Comparison of ENCODE assay signal across 19 cellular contexts in genomic region chrX:103776586-103776985, GRCh38. TPM values are rescaled to one million over a fixed set of nuclear protein-coding genes. Genes with fewer than 3 reads are reported as not detected.
DNase-seq lines count a peak whose midpoint lies in the region; ATAC-seq and TF ChIP-seq lines count a peak whose summit lies in the region.
"Had no signal": no experiment of that assay in that cellular context is flagged by ENCODE, and none has a peak within 500 bp of the region (broad histone marks: within the 10 kb centered on the region; RNA-seq: fewer than 3 reads in every experiment).

A gene with protein sequence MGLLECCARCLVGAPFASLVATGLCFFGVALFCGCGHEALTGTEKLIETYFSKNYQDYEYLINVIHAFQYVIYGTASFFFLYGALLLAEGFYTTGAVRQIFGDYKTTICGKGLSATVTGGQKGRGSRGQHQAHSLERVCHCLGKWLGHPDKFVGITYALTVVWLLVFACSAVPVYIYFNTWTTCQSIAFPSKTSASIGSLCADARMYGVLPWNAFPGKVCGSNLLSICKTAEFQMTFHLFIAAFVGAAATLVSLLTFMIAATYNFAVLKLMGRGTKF (plus strand): TSS chrX:103776840. CDS start chrX:103776996, 156 bp downstream.

- H3K36me3 Mint-ChIP-seq in neural crest cell (ENCODE audit: low read depth), result peaks cover 5% of the 10 kb centered on the region
- H3K36me3 Mint-ChIP-seq: CD14-positive monocyte had no signal

- no peak for TF ChIP-seq EP300 in gastroesophageal sphincter (IDR thresholded peaks at IDR 0.05)

- H3K4me1 ChIP-seq in right atrium auricular region (no peaks in the 10 kb centered on the region), gastroesophageal sphincter (peaks cover 0 to 10% (median 0%) of the 10 kb centered on the region in 3 donors), urinary bladder (ENCODE audit: insufficient read depth) (no peaks in the 10 kb centered on the region)
- H3K4me1 ChIP-seq: uterus had no signal

- TF ChIP-seq POLR2A in gastroesophageal sphincter (IDR thresholded peaks at IDR 0.05), result no peak

- H3K36me3 ChIP-seq in right atrium auricular region (no peaks in the 10 kb centered on the region), gastroesophageal sphincter (no peaks in the 10 kb centered on the region), urinary bladder (ENCODE audit: insufficient read depth) (no peaks in the 10 kb centered on the region)
- H3K36me3 ChIP-seq: cardiac muscle cell, uterus had no signal

- WGBS in gastroesophageal sphincter (ENCODE audit: low coverage in 1 of 2), 2 donors, result 83% methylated on average over 1 of the region's 3 CpGs; no CpG with 5 or more reads in 1 of the 2 donors
- WGBS in urinary bladder, result 75% methylated on average over 3 of the region's 3 CpGs

- H3K27ac ChIP-seq in right atrium auricular region (no peak within 1 kb of the TSS), gastroesophageal sphincter (no peak within 1 kb of the TSS), urinary bladder (ENCODE audit: low read depth) (no peak within 1 kb of the TSS)
- H3K27ac ChIP-seq: cardiac muscle cell, uterus had no signal

- H3K27me3 Mint-ChIP-seq in neural crest cell (ENCODE audit: low read depth), result no peaks in the 10 kb centered on the region
- H3K27me3 Mint-ChIP-seq: activated CD4-positive, alpha-beta memory T cell treated with anti-CD3 and anti-CD28 coated beads, Interleukin-2, amount 10 ng/mL, durations not matched to agents 7 days and 5 days had no signal

- peaks cover 77% of the 10 kb centered on the region for H3K4me1 Mint-ChIP-seq in neural crest cell
- H3K4me1 Mint-ChIP-seq: activated CD4-positive, alpha-beta memory T cell treated with anti-CD3 and anti-CD28 coated beads, Interleukin-2, amount 10 ng/mL, durations not matched to agents 7 days and 5 days; CD14-positive monocyte had no signal

- DNase-seq in right atrium auricular region (ENCODE audit: low spot score) (no peak), left ventricle myocardium superior (no peak), neural crest cell (ENCODE audit: low read depth, low spot score) (no peak)
- no peak for DNase-seq in activated naive CD4-positive, alpha-beta T cell (lab: John Stamatoyannopoulos, UW)
- DNase-seq in stimulated activated naive CD4-positive, alpha-beta T cell treated with Interleukin-2 at 50 U/mL for 16 hours (lab: John Stamatoyannopoulos, UW), result no peak
- DNase-seq: activated CD4-positive, alpha-beta memory T cell treated with anti-CD3 and anti-CD28 coated beads, Interleukin-2, amount 10 ng/mL, durations not matched to agents 7 days and 5 days; DMS53; effector memory CD8-positive, alpha-beta T cell; HCEC 1CT; NCI-H1436; NCI-H446; stimulated activated CD4-positive, alpha-beta T cell treated with anti-CD3 and anti-CD28 coated beads, Interleukin-12 subunit alpha, Interleukin-12 subunit beta, amount 100 ng/mL, for 4 hours; uterus had no signal

- H3K9me3 Mint-ChIP-seq in neural crest cell, result no peaks in the 10 kb centered on the region
- H3K9me3 Mint-ChIP-seq: activated CD4-positive, alpha-beta memory T cell treated with anti-CD3 and anti-CD28 coated beads, Interleukin-2, amount 10 ng/mL, durations not matched to agents 7 days and 5 days; effector memory CD8-positive, alpha-beta T cell had no signal

- intact Hi-C loops in left ventricle myocardium superior (cut with micrococcal nuclease), result no loop called here

- ATAC-seq in left ventricle myocardium superior, result no peak
- ATAC-seq in gastroesophageal sphincter, result no peak
- no peak for ATAC-seq in HG02981 (IDR thresholded peaks at IDR 0.05; ENCODE audit: unreplicated experiment)
- ATAC-seq: effector memory CD8-positive, alpha-beta T cell had no signal

- H3K27me3 ChIP-seq in right atrium auricular region (no peaks in the 10 kb centered on the region), gastroesophageal sphincter (no peaks in the 10 kb centered on the region)
- H3K27me3 ChIP-seq: cardiac muscle cell, uterus had no signal

- H3K9me3 ChIP-seq in right atrium auricular region, result no peaks in the 10 kb centered on the region
- no peaks in the 10 kb centered on the region for H3K9me3 ChIP-seq in gastroesophageal sphincter
- H3K9me3 ChIP-seq: uterus had no signal

- H3K27ac Mint-ChIP-seq in neural crest cell (ENCODE audit: unreplicated experiment), result peak within 1 kb of the TSS; percentile 97
- H3K27ac Mint-ChIP-seq: activated CD4-positive, alpha-beta memory T cell treated with anti-CD3 and anti-CD28 coated beads, Interleukin-2, amount 10 ng/mL, durations not matched to agents 7 days and 5 days; effector memory CD8-positive, alpha-beta T cell had no signal

- H3K4me3 Mint-ChIP-seq in neural crest cell, result peak within 1 kb of the TSS; percentile 94
- H3K4me3 Mint-ChIP-seq: activated CD4-positive, alpha-beta memory T cell treated with anti-CD3 and anti-CD28 coated beads, Interleukin-2, amount 10 ng/mL, durations not matched to agents 7 days and 5 days; CD14-positive monocyte; effector memory CD8-positive, alpha-beta T cell had no signal

- TF ChIP-seq CTCF in right atrium auricular region (IDR thresholded peaks at IDR 0.05) (no peak), gastroesophageal sphincter (IDR thresholded peaks at IDR 0.05) (no peak), neural crest cell (conservative IDR thresholded peaks at IDR 0.05) (no peak)

- H3K4me3 ChIP-seq in right atrium auricular region, result peak within 1 kb of the TSS in 1 of 2 donors; percentile 4
- H3K4me3 ChIP-seq in gastroesophageal sphincter, result peak within 1 kb of the TSS in 1 of 2 donors; percentile 19
- H3K4me3 ChIP-seq in urinary bladder (ENCODE audit: low read depth, low read length), result no peak within 1 kb of the TSS
- H3K4me3 ChIP-seq: cardiac muscle cell, uterus had no signal

RNA-seq across cellular contexts. Expression of the gene that starts here (rescaled TPM):
- total RNA-seq in right atrium auricular region (10 to 100 TPM; 10.6 to 11.9 TPM), left ventricle myocardium superior (9.4 TPM), gastroesophageal sphincter (10 to 100 TPM; 20.3 to 51.5 (median 33.0) TPM), neural crest cell (265 and 288 TPM in 2 replicates), urinary bladder (68.2 TPM)
- polyA plus RNA-seq in urinary bladder, result 20.9 TPM
- total RNA-seq: activated CD4-positive, alpha-beta memory T cell treated with anti-CD3 and anti-CD28 coated beads, Interleukin-2, amount 10 ng/mL, durations not matched to agents 7 days and 5 days; T-helper 1 cell treated with Interleukin-12 subunit alpha and Interleukin-12 subunit beta and Interleukin-4 antibody, amounts not matched to agents 30 ng/mL and 1 ng/mL, for 36 hours had no signal
- polyA plus RNA-seq: cardiac muscle cell, CD14-positive monocyte had no signal
